1 cellular context compared by ENCODE assay signal in the genomic region with DNA sequence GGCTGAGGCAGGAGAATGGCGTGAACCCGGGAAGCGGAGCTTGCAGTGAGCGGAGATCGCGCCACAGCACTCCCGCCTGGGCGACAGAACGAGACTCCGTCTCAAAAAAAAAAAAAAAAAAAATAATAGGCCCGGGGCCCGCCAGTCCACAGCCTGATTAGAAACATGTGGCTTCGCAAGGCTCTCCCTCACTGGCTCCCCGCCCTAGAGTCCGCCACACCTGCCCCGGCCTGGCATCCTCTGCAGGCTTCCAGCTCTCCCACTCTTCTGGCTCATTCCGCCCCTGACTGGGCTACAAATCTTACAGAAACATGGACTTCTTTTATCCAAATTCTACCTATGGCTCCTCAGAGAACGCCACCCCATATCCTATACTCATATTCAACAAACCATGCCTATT.
TF ChIP-seq lines count a peak whose summit lies in the region.

No MANE protein-coding gene starts in this region.

TF ChIP-seq in SK-N-SH, 30 proteins besides CTCF, POLR2A, EP300 and RAD21 (continued from another document):
- TF ChIP-seq, protein P1, sequence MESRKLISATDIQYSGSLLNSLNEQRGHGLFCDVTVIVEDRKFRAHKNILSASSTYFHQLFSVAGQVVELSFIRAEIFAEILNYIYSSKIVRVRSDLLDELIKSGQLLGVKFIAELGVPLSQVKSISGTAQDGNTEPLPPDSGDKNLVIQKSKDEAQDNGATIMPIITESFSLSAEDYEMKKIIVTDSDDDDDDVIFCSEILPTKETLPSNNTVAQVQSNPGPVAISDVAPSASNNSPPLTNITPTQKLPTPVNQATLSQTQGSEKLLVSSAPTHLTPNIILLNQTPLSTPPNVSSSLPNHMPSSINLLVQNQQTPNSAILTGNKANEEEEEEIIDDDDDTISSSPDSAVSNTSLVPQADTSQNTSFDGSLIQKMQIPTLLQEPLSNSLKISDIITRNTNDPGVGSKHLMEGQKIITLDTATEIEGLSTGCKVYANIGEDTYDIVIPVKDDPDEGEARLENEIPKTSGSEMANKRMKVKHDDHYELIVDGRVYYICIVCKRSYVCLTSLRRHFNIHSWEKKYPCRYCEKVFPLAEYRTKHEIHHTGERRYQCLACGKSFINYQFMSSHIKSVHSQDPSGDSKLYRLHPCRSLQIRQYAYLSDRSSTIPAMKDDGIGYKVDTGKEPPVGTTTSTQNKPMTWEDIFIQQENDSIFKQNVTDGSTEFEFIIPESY (IDR thresholded peaks at IDR 0.05; ENCODE audit: borderline replicate concordance, low read depth) = no peak
- TF ChIP-seq MXI1 (IDR thresholded peaks at IDR 0.05; ENCODE audit: low read depth, low read length) = no peak
